In the genomic region with DNA sequence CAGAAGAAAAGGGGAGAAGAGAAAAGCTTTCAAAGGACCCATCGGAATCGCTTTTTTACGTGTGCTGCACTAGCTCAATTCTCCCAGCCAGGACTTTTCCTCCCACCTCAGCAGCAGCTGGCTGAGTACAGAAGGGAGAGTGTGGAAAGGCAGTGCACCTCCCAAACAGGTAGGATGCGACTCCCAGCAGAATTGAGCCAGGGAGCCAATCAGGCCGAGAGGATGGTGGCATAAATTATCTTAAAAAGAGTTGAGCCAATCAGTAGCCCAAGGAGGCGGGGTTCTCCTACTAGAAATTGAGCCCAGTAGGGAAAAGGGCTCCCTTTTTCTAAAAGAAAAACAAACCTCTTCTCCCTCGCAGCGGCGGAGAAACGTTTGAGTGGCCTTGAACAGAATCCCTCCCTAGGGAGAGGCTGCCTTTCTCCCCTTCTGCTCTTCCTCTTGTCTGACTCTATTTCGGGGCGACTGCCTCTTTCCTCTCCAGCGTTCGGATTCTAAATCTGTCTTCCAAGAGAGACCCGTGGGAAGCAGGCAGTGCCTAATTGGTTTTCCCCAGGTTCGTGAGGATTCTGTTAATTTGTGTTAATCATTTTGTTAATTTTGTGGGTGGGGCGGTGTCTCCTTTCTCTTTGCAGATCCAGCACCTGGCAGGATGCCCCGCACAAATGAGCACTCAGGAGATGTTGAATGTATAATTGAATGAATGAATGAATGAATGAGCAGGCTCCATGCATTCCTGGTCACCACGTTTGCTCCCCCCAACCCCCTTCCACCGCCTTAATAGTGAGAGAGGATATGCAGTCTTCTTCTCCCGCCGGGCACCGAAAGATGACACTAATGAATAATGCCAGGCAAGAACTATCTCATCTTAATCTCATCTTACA, we compare ENCODE assay signal across 11 cellular contexts. TPM values are rescaled to one million over a fixed set of nuclear protein-coding genes. Genes with fewer than 3 reads are reported as not detected.
DNase-seq lines count a peak whose midpoint lies in the region; ATAC-seq and TF ChIP-seq lines count a peak whose summit lies in the region.
"Had no signal": no experiment of that assay in that cellular context is flagged by ENCODE, and none has a peak within 500 bp of the region (broad histone marks: within the 10 kb centered on the region; RNA-seq: fewer than 3 reads in every experiment).

A gene (minus strand): TSS at position 183 of the 884 bp plus-strand sequence. CDS start 141 bp downstream, at position 42.

- H3K4me3 ChIP-seq in MG63 (peak within 1 kb of the TSS; percentile 25), iPS-18c (ENCODE audit: insufficient read depth, low read depth, low read length) (peak within 1 kb of the TSS; percentile 49), retinal pigment epithelial cell (ENCODE audit: low read length) (peak within 1 kb of the TSS; percentile 12)

- POLR2A ChIA-PET in WTC11 (lab: Charles Lee): no interaction called here

- H3K27ac Mint-ChIP-seq in WTC11: peak within 1 kb of the TSS; percentile 79
- H3K27ac Mint-ChIP-seq in Calu3 (ENCODE audit: unreplicated experiment): no peak within 1 kb of the TSS
- H3K27ac Mint-ChIP-seq: activated CD8-positive, alpha-beta T cell treated with anti-CD3 and anti-CD28 coated beads, Interleukin-2, amount 10 ng/mL, durations not matched to agents 7 days and 5 days; activated naive CD8-positive, alpha-beta T cell treated with anti-CD3 and anti-CD28 coated beads, Interleukin-2, amount 10 ng/mL, durations not matched to agents 7 days and 5 days; T-helper 1 cell treated with Interleukin-12 subunit alpha and Interleukin-12 subunit beta and Interleukin-4 antibody, amounts not matched to agents 30 μg/mL and 1 μg/mL, for 36 hours had no signal

- CTCF ChIA-PET in WTC11 (lab: Charles Lee): no interaction called here
- CTCF ChIA-PET in Calu3 (lab: Charles Lee): no interaction called here

- H3K4me3 Mint-ChIP-seq in WTC11 (peak within 1 kb of the TSS; percentile 89), Calu3 (ENCODE audit: low read depth, unreplicated experiment) (no peak within 1 kb of the TSS)
- H3K4me3 Mint-ChIP-seq: activated CD8-positive, alpha-beta T cell treated with anti-CD3 and anti-CD28 coated beads, Interleukin-2, amount 10 ng/mL, durations not matched to agents 7 days and 5 days; activated naive CD8-positive, alpha-beta T cell treated with anti-CD3 and anti-CD28 coated beads, Interleukin-2, amount 10 ng/mL, durations not matched to agents 7 days and 5 days; T-helper 1 cell treated with Interleukin-12 subunit alpha and Interleukin-12 subunit beta and Interleukin-4 antibody, amounts not matched to agents 30 μg/mL and 1 μg/mL, for 36 hours had no signal

- 0 out of 2 replicates have a peak, but pooled peaks cover 2% of the 10 kb centered on the region for H3K27me3 ChIP-seq in MG63

- DNase-seq in MG63 (no peak), WTC11 (ENCODE audit: low spot score) (peak; percentile 71), retinal pigment epithelial cell (ENCODE audit: low read depth) (no peak), DMS79 (lab: John Stamatoyannopoulos, UW) (no peak), Calu3 (no peak), AG08395 (ENCODE audit: low spot score) (no peak)
- DNase-seq: activated CD8-positive, alpha-beta T cell treated with anti-CD3 and anti-CD28 coated beads, Interleukin-2, amount 10 ng/mL, durations not matched to agents 7 days and 5 days; activated naive CD8-positive, alpha-beta T cell treated with anti-CD3 and anti-CD28 coated beads, Interleukin-2, amount 10 ng/mL, durations not matched to agents 7 days and 5 days; effector memory CD4-positive, alpha-beta T cell had no signal

- BruUV-seq in Calu3 (replicated peaks; lab: Mats Ljungman, UMichigan): no TSS peak

- intact Hi-C loops in Calu3 (cut with micrococcal nuclease; ENCODE audit: unreplicated experiment): no loop called here

- H3K36me3 Mint-ChIP-seq in WTC11 (no peaks in the 10 kb centered on the region), Calu3 (ENCODE audit: insufficient read depth, unreplicated experiment) (no peaks in the 10 kb centered on the region)
- H3K36me3 Mint-ChIP-seq: activated naive CD8-positive, alpha-beta T cell treated with anti-CD3 and anti-CD28 coated beads, Interleukin-2, amount 10 ng/mL, durations not matched to agents 7 days and 5 days had no signal

- H3K9me3 Mint-ChIP-seq in WTC11: no peaks in the 10 kb centered on the region
- peaks cover 7% of the 10 kb centered on the region for H3K9me3 Mint-ChIP-seq in Calu3 (ENCODE audit: low read depth, unreplicated experiment)

- TF ChIP-seq CTCF in WTC11 (IDR thresholded peaks at IDR 0.05) (no peak), retinal pigment epithelial cell (conservative IDR thresholded peaks at IDR 0.05; ENCODE audit: low read depth, low read length) (no peak), Calu3 (IDR thresholded peaks at IDR 0.05; ENCODE audit: unreplicated experiment) (no peak)

- H3K9me3 ChIP-seq in MG63 (no peaks in the 10 kb centered on the region), iPS-18c (ENCODE audit: control insufficient read depth, insufficient read depth, low read length) (no peaks in the 10 kb centered on the region)

- H3K27me3 Mint-ChIP-seq in WTC11 (ENCODE audit: low read depth) (peaks cover 12% of the 10 kb centered on the region), Calu3 (ENCODE audit: unreplicated experiment) (no peaks in the 10 kb centered on the region)
- H3K27me3 Mint-ChIP-seq: activated naive CD8-positive, alpha-beta T cell treated with anti-CD3 and anti-CD28 coated beads, Interleukin-2, amount 10 ng/mL, durations not matched to agents 7 days and 5 days had no signal

- peaks cover 20% of the 10 kb centered on the region for H3K4me1 Mint-ChIP-seq in WTC11
- H3K4me1 Mint-ChIP-seq in Calu3 (ENCODE audit: low read depth, unreplicated experiment): no peaks in the 10 kb centered on the region
- H3K4me1 Mint-ChIP-seq: activated naive CD8-positive, alpha-beta T cell treated with anti-CD3 and anti-CD28 coated beads, Interleukin-2, amount 10 ng/mL, durations not matched to agents 7 days and 5 days had no signal

- ATAC-seq in WTC11: peak; percentile 99
- ATAC-seq: activated CD8-positive, alpha-beta T cell treated with anti-CD3 and anti-CD28 coated beads, Interleukin-2, amount 10 ng/mL, durations not matched to agents 7 days and 5 days had no signal

- H3K36me3 ChIP-seq in MG63: no peaks in the 10 kb centered on the region

TF ChIP-seq in WTC11, 78 proteins besides CTCF, POLR2A, EP300 and RAD21:
- TF ChIP-seq NFE2L1 (CRISPR knock-in tag; IDR thresholded peaks at IDR 0.05): no peak
- peak; percentile 56 for TF ChIP-seq NFYB (CRISPR knock-in tag; conservative IDR thresholded peaks at IDR 0.05; ENCODE audit: low read depth)
- no peak for TF ChIP-seq JUN (CRISPR knock-in tag; IDR thresholded peaks at IDR 0.05)

RNA-seq across cellular contexts. Expression of the gene that starts here (rescaled TPM):
- not detected in 2 replicates for total RNA-seq in MG63 (2014; rRNA removed; shearing (Covaris generic); ENCODE audit: low replicate concordance)
- 0.17 to 0.34 TPM (median 0.30 TPM) in 3 replicates for total RNA-seq in WTC11 (2021)
- not detected in 2 replicates for total RNA-seq in Calu3 (2022)
- total RNA-seq: activated CD8-positive, alpha-beta T cell treated with anti-CD3 and anti-CD28 coated beads, Interleukin-2, amount 10 ng/mL, durations not matched to agents 7 days and 5 days; activated naive CD8-positive, alpha-beta T cell treated with anti-CD3 and anti-CD28 coated beads, Interleukin-2, amount 10 ng/mL, durations not matched to agents 7 days and 5 days had no signal

Comparison
In these comparisons a context has a peak if more than half of its experiments do, and no peak if none do; other contexts are left out.
1. Peak in DNase-seq and ATAC-seq in WTC11; RNA of the gene not detected or under 1 TPM.